In genomic region chr13:24741016-24741662, GRCh38 we compare ENCODE assay signal across 10 cellular contexts. TPM values are rescaled to one million over a fixed set of nuclear protein-coding genes. Genes with fewer than 3 reads are reported as not detected.
DNase-seq lines count a peak whose midpoint lies in the region; ATAC-seq and TF ChIP-seq lines count a peak whose summit lies in the region.
"Had no signal": no experiment of that assay in that cellular context is flagged by ENCODE, and none has a peak within 500 bp of the region (broad histone marks: within the 10 kb centered on the region; RNA-seq: fewer than 3 reads in every experiment).

No MANE protein-coding gene starts in this region.

- H3K9me3 ChIP-seq in BLaER1 = peaks cover 9% of the 10 kb centered on the region
- H3K9me3 ChIP-seq in OCI-LY1 (ENCODE audit: low read length) = no peaks in the 10 kb centered on the region
- no peaks in the 10 kb centered on the region for H3K9me3 ChIP-seq in PC-3 (ENCODE audit: low read length)

- intact Hi-C loops in PC-3 (cut with micrococcal nuclease) = no loop called here

- H3K9ac ChIP-seq in BLaER1 (no peak overlapping the region), OCI-LY1 (ENCODE audit: low read length) (no peak overlapping the region), PC-3 (ENCODE audit: low read length) (no peak overlapping the region)

- no TSS peak for BruUV-seq in PC-3 (replicated peaks; lab: Mats Ljungman, UMichigan)

- H3K36me3 ChIP-seq in BLaER1 = no peaks in the 10 kb centered on the region
- no peaks in the 10 kb centered on the region for H3K36me3 ChIP-seq in OCI-LY1 (ENCODE audit: insufficient read depth, low read length)
- no peaks in the 10 kb centered on the region for H3K36me3 ChIP-seq in PC-3 (ENCODE audit: low read depth, low read length)

- H3K27me3 ChIP-seq in BLaER1 (peaks cover 25% of the 10 kb centered on the region), OCI-LY1 (ENCODE audit: insufficient read depth, low read length) (no peaks in the 10 kb centered on the region), foreskin keratinocyte (peaks cover 15% of the 10 kb centered on the region), PC-3 (ENCODE audit: low read length) (no peaks in the 10 kb centered on the region)

- no peak overlapping the region for H2AFZ ChIP-seq in OCI-LY1 (ENCODE audit: low read length)
- no peak overlapping the region for H2AFZ ChIP-seq in PC-3 (ENCODE audit: low read length)

- H4K20me1 ChIP-seq in BLaER1 = no peaks in the 10 kb centered on the region
- H4K20me1 ChIP-seq in OCI-LY1 (ENCODE audit: insufficient read depth, low read length) = no peaks in the 10 kb centered on the region
- H4K20me1 ChIP-seq in PC-3 (ENCODE audit: low read length) = no peaks in the 10 kb centered on the region

- H3K27ac ChIP-seq in BLaER1 = no peak overlapping the region
- no peak overlapping the region for H3K27ac ChIP-seq in OCI-LY1 (ENCODE audit: low read depth, low read length, poor library complexity, severe bottlenecking)
- no peak overlapping the region for H3K27ac ChIP-seq in foreskin keratinocyte
- no peak overlapping the region for H3K27ac ChIP-seq in PC-3 (ENCODE audit: low read length)

- H3K4me3 ChIP-seq in BLaER1 (no peak overlapping the region), GM12875 (ENCODE audit: low read depth, low read length) (no peak overlapping the region), OCI-LY1 (ENCODE audit: low read depth, low read length, poor library complexity, severe bottlenecking) (no peak overlapping the region), PC-3 (ENCODE audit: low read length) (no peak overlapping the region)

- H3K9me2 ChIP-seq in OCI-LY1 (ENCODE audit: low read depth, low read length) (no peaks in the 10 kb centered on the region), PC-3 (replicated peaks; ENCODE audit: low read length) (no peaks in the 10 kb centered on the region)

- H3K79me2 ChIP-seq in OCI-LY1 (ENCODE audit: insufficient read depth, low read length) = no peaks in the 10 kb centered on the region
- no peaks in the 10 kb centered on the region for H3K79me2 ChIP-seq in PC-3 (ENCODE audit: low read length)

- POLR2A ChIA-PET in PC-3 (lab: Charles Lee; ENCODE audit: unreplicated experiment) = no interaction called here

- DNase-seq in foreskin keratinocyte (no peak), T-helper 1 cell (no peak), PC-3 (no peak), HPDE6-E6E7 (ENCODE audit: extremely low spot score) (no peak)

- H3K4me2 ChIP-seq in BLaER1 (peak overlapping the region; percentile 77), OCI-LY1 (ENCODE audit: low read length) (no peak overlapping the region), PC-3 (ENCODE audit: low read length) (no peak overlapping the region)

- CTCF ChIA-PET in PC-3 (lab: Charles Lee) = no interaction called here

- H3F3A ChIP-seq in OCI-LY1 (ENCODE audit: insufficient read depth, low read length) = no peaks in the 10 kb centered on the region
- H3F3A ChIP-seq in PC-3 (ENCODE audit: low read length, unreplicated experiment) = no peaks in the 10 kb centered on the region

- H3K4me1 ChIP-seq in BLaER1 (peaks cover 27% of the 10 kb centered on the region), OCI-LY1 (ENCODE audit: insufficient read depth, low read length, severe bottlenecking) (no peaks in the 10 kb centered on the region), foreskin keratinocyte (no peaks in the 10 kb centered on the region), PC-3 (ENCODE audit: insufficient read depth, low read length) (no peaks in the 10 kb centered on the region)

- TF ChIP-seq CTCF in GM12875 (IDR thresholded peaks at IDR 0.05; ENCODE audit: borderline replicate concordance, insufficient read depth, low read depth, low read length) (peak; percentile 78), OCI-LY1 (IDR thresholded peaks at IDR 0.05; ENCODE audit: low read length) (peak; percentile 44; the same call in 1 of the 2 replicates), foreskin keratinocyte (conservative IDR thresholded peaks at IDR 0.05) (peak; percentile 56), PC-3 (conservative IDR thresholded peaks at IDR 0.05; ENCODE audit: low read depth, low read length) (no peak; the same call in 1 of the 2 replicates)

- ATAC-seq in foreskin keratinocyte (peak; percentile 23), PC-3 (no peak; the same call in 1 of the 2 replicates), HG03520 (IDR thresholded peaks at IDR 0.05; ENCODE audit: unreplicated experiment) (no peak)
- ATAC-seq: activated T-helper 17 cell treated with anti-CD3 and anti-CD28 coated beads, Interleukin-2, amount 50 U/mL, for 72 hours had no signal

RNA-seq across cellular contexts. Expression of gene RNF17, which starts 22.8 kb away (rescaled TPM):
- total RNA-seq in foreskin keratinocyte (not detected in 2 replicates), PC-3 (2014; rRNA removed) (not detected in 2 replicates)
- polyA plus RNA-seq in foreskin keratinocyte = not detected in 2 replicates
- polyA plus RNA-seq: liver had no signal
